In genomic region chr11:33319965-33320813, GRCh38 we compare ENCODE assay signal across 20 cellular contexts. TPM values are rescaled to one million over a fixed set of nuclear protein-coding genes. Genes with fewer than 3 reads are reported as not detected.
DNase-seq lines count a peak whose midpoint lies in the region; ATAC-seq, FAIRE-seq and TF ChIP-seq lines count a peak whose summit lies in the region.
"Had no signal": no experiment of that assay in that cellular context is flagged by ENCODE, and none has a peak within 500 bp of the region (broad histone marks: within the 10 kb centered on the region; RNA-seq: fewer than 3 reads in every experiment).

No MANE protein-coding gene starts in this region.

- H3K4me2 ChIP-seq in BLaER1 treated with 17β-estradiol and CSF1 and Interleukin-3, amounts not matched to agents 10 nM and 100 nM: peak overlapping the region in 10 of 11 experiments; percentile 0 to 72 (median 46); a peak in 14 of 22 replicates

- peak; percentile 37 for FAIRE-seq in GM19239 (lab: Jason Lieb, UNC)
- FAIRE-seq: endometrium had no signal

- H3K4me1 ChIP-seq in BLaER1 treated with 17β-estradiol and CSF1 and Interleukin-3, amounts not matched to agents 10 nM and 100 nM: peaks cover 39 to 96% (median 44%) of the 10 kb centered on the region in 10 experiments
- peaks cover 0 to 44% (median 2%) of the 10 kb centered on the region in 4 donors for H3K4me1 ChIP-seq in Peyer's patch

- H3K9ac ChIP-seq in BLaER1 treated with 17β-estradiol and CSF1 and Interleukin-3, amounts not matched to agents 10 nM and 100 nM: no peak overlapping the region

- H3K9me3 ChIP-seq in BLaER1 treated with 17β-estradiol and CSF1 and Interleukin-3, amounts not matched to agents 10 nM and 100 nM (replicated peaks in 1 of 11): no peaks in the 10 kb centered on the region
- H3K9me3 ChIP-seq in Peyer's patch: no peaks in the 10 kb centered on the region
- H3K9me3 ChIP-seq: transverse colon had no signal

- intact Hi-C loops in left colon (cut with DNase I, micrococcal nuclease): no loop called here

- TF ChIP-seq POLR2A in Peyer's patch (IDR thresholded peaks at IDR 0.05): no peak

- H3K36me3 ChIP-seq in BLaER1 treated with 17β-estradiol and CSF1 and Interleukin-3, amounts not matched to agents 10 nM and 100 nM: peaks cover 0 to 37% (median 25%) of the 10 kb centered on the region in 11 experiments; a peak in 16 of 22 replicates
- no peaks in the 10 kb centered on the region for H3K36me3 ChIP-seq in Peyer's patch
- H3K36me3 ChIP-seq: transverse colon had no signal

- peaks cover 95 to 100% (median 100%) of the 10 kb centered on the region in 11 experiments for H4K20me1 ChIP-seq in BLaER1 treated with 17β-estradiol and CSF1 and Interleukin-3, amounts not matched to agents 10 nM and 100 nM

- H3K4me3 ChIP-seq in BLaER1 treated with 17β-estradiol and CSF1 and Interleukin-3, amounts not matched to agents 10 nM and 100 nM: no peak overlapping the region
- H3K4me3 ChIP-seq in Peyer's patch: no peak overlapping the region
- H3K4me3 ChIP-seq: skin epidermis, transverse colon had no signal

- ATAC-seq in left colon (peak; percentile 27), HG02938 (IDR thresholded peaks at IDR 0.05; ENCODE audit: unreplicated experiment) (no peak)
- ATAC-seq: foreskin keratinocyte; stimulated activated memory B cell treated with anti-CD40 and anti-IgM and Interleukin-4, amounts not matched to agents 10 μg/mL and 1 μg/mL and 100 μg/mL, for 72 hours had no signal

- TF ChIP-seq CTCF in Peyer's patch (IDR thresholded peaks at IDR 0.05): no peak

- peak overlapping the region in 2 of 11 experiments; percentile 12 to 28; a peak in 3 of 22 replicates for H3K27ac ChIP-seq in BLaER1 treated with 17β-estradiol and CSF1 and Interleukin-3, amounts not matched to agents 10 nM and 100 nM
- peak overlapping the region in 3 of 4 donors; percentile 53 to 86 (median 63) for H3K27ac ChIP-seq in Peyer's patch
- H3K27ac ChIP-seq: foreskin keratinocyte, skin epidermis, transverse colon had no signal

- H3K27me3 ChIP-seq in BLaER1 treated with 17β-estradiol and CSF1 and Interleukin-3, amounts not matched to agents 10 nM and 100 nM: no peaks in the 10 kb centered on the region
- no peaks in the 10 kb centered on the region for H3K27me3 ChIP-seq in Peyer's patch
- H3K27me3 ChIP-seq: foreskin keratinocyte, transverse colon had no signal

- DNase-seq in GM19239 (ENCODE audit: insufficient read length, low spot score): no peak
- DNase-seq in Peyer's patch: no peak
- no peak for DNase-seq in left colon
- no peak for DNase-seq in NCI-H2196 (lab: John Stamatoyannopoulos, UW; ENCODE audit: unreplicated experiment)
- DNase-seq in NOMO-1 treated with dmso at 0.1 percent for 144 hours (lab: John Stamatoyannopoulos, UW; ENCODE audit: unreplicated experiment): no peak
- DNase-seq in cerebellar nuclear complex (lab: John Stamatoyannopoulos, UW): no peak
- DNase-seq: activated naive CD8-positive, alpha-beta T cell treated with anti-CD3 and anti-CD28 coated beads, Interleukin-2, amount 10 ng/mL, durations not matched to agents 7 days and 5 days; activated T-cell treated with anti-CD3 and anti-CD28 coated beads, Interleukin-2, amount 50 U/mL, for 24 hours; foreskin keratinocyte; Kasumi-1; NCI-H1694; NCI-H524 treated with DMSO at 0.1 percent for 48 hours; SHP77; T1000; transverse colon had no signal

RNA-seq across cellular contexts. Expression of gene KIAA1549L, which starts 55.7 kb away (rescaled TPM):
- total RNA-seq in Peyer's patch: under 1 TPM in 1 of 4 donors, not detected in 3; 0.19 TPM
- under 1 TPM in 1 of 2 donors, not detected in 1; 0.39 TPM for total RNA-seq in left colon
- total RNA-seq: activated naive CD8-positive, alpha-beta T cell treated with anti-CD3 and anti-CD28 coated beads, Interleukin-2, amount 10 ng/mL, durations not matched to agents 7 days and 5 days had no signal
